ENCODE assay signal across 1 cellular context in genomic region chr1:33348676-33349080, GRCh38.
TF ChIP-seq lines count a peak whose summit lies in the region.

No MANE protein-coding gene starts in this region.

TF ChIP-seq in HEK293, 187 proteins besides CTCF, POLR2A, EP300 and RAD21 (continued from another document):
- TF ChIP-seq ZNF664 (tag by site-specific recombination; IDR thresholded peaks at IDR 0.05) (no peak), ZNF510 (tag by site-specific recombination; IDR thresholded peaks at IDR 0.05; ENCODE audit: insufficient replicate concordance) (no peak), ZNF404 (tag by site-specific recombination; IDR thresholded peaks at IDR 0.05) (no peak), KLF7 (tag by site-specific recombination; IDR thresholded peaks at IDR 0.05; ENCODE audit: borderline replicate concordance) (no peak), ZNF146 (tag by site-specific recombination; IDR thresholded peaks at IDR 0.05) (no peak)
